22 cellular contexts compared by ENCODE assay signal in the genomic region with DNA sequence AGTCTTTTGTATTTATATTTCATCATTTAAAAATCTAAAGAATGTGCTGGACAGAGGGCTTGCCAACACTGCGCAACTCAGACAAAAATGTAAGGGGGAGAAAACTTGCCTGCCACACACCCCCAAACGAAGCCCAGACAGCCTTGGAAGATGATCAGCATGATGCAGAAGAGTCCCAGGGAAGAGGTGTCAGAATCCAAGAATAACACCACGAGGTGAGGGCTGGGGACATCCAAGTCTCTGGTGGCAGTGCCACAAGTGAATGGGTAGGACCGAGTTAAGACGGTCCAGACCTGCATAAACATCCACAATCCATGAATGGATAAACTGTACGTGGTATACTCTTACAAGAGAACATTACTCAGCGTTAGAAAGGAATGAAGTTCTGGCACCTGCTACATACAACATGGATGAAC. TPM values are rescaled to one million over a fixed set of nuclear protein-coding genes. Genes with fewer than 3 reads are reported as not detected.
DNase-seq lines count a peak whose midpoint lies in the region; ATAC-seq and TF ChIP-seq lines count a peak whose summit lies in the region.
"Had no signal": no experiment of that assay in that cellular context is flagged by ENCODE, and none has a peak within 500 bp of the region (broad histone marks: within the 10 kb centered on the region; RNA-seq: fewer than 3 reads in every experiment).

No MANE protein-coding gene starts in this region.

- in situ Hi-C loops in gastrocnemius medialis (cut with MboI; ENCODE audit: low sequenced_read_pairs in 4 of 4): loop anchor here in 1 of 4 donors (10.0 kb wide), 1 partner anchor 206 kb away; no protein-coding TSS in a partner anchor

- TF ChIP-seq POLR2A in gastrocnemius medialis (IDR thresholded peaks at IDR 0.05): no peak

- H3K27ac ChIP-seq in gastrocnemius medialis: peak overlapping the region in 3 of 4 donors; percentile 47 to 73 (median 63)
- H3K27ac ChIP-seq: left lung, Peyer's patch, VCaP had no signal

- DNase-seq in EL (peak; percentile 73), fibroblast of peridontal ligament (ENCODE audit: extremely low read depth) (peak; percentile 52), gastrocnemius medialis (peak; percentile 39 to 60), NCI-H345 (lab: John Stamatoyannopoulos, UW) (no peak), iPS-NIHi7 (ENCODE audit: extremely low spot score) (no peak), NCI-H1694 treated with DMSO at 0.1 percent for 48 hours (lab: John Stamatoyannopoulos, UW) (no peak)
- DNase-seq: activated CD4-positive, alpha-beta T cell treated with anti-CD3 and anti-CD28 coated beads, Interleukin-2, amount 10 ng/mL, durations not matched to agents 7 days and 5 days; activated CD8-positive, alpha-beta memory T cell treated with anti-CD3 and anti-CD28 coated beads, Interleukin-2, amount 10 ng/mL, durations not matched to agents 7 days and 5 days; DMS53; effector memory CD4-positive, alpha-beta T cell; head of caudate nucleus; left lung; NCI-H1105; NCI-H510A; NK-92 treated with Interleukin-12 subunit alpha and Interleukin-12 subunit beta, amount 100 ng/mL, for 24 hours; Peyer's patch; stimulated activated naive B cell treated with anti-CD40 and anti-IgM and Interleukin-4, amounts not matched to agents 10 μg/mL and 1 μg/mL and 100 μg/mL, for 72 hours had no signal

- no peaks in the 10 kb centered on the region for H3K36me3 ChIP-seq in gastrocnemius medialis
- H3K36me3 ChIP-seq: left lung, Peyer's patch had no signal

- H3K4me1 ChIP-seq in gastrocnemius medialis: peaks cover 7 to 13% of the 10 kb centered on the region in 2 donors

- no peak for TF ChIP-seq CTCF in gastrocnemius medialis (IDR thresholded peaks at IDR 0.05 in 4 of 5, conservative IDR thresholded peaks at IDR 0.05 in 1 of 5)

- no peaks in the 10 kb centered on the region for H3K9me3 ChIP-seq in gastrocnemius medialis
- H3K9me3 ChIP-seq: left lung, Peyer's patch had no signal

- H3K4me3 ChIP-seq in gastrocnemius medialis: no peak overlapping the region
- H3K4me3 ChIP-seq: left lung, Peyer's patch had no signal

- ATAC-seq in SK-N-SH treated with all-trans-retinoic acid at 6 μM for 48 hours: peak; percentile 75
- ATAC-seq in gastrocnemius medialis: peak; percentile 82 to 92
- no peak for ATAC-seq in GM19328 (IDR thresholded peaks at IDR 0.05; ENCODE audit: unreplicated experiment)
- ATAC-seq: activated CD8-positive, alpha-beta memory T cell treated with anti-CD3 and anti-CD28 coated beads, Interleukin-2, amount 10 ng/mL, durations not matched to agents 7 days and 5 days; esophagus mucosa; HepG2; left lung; stimulated activated naive B cell treated with anti-CD40 and anti-IgM and Interleukin-4, amounts not matched to agents 10 μg/mL and 1 μg/mL and 100 μg/mL, for 72 hours had no signal

- peaks cover 0 to 3% (median 0%) of the 10 kb centered on the region in 3 donors for H3K27me3 ChIP-seq in gastrocnemius medialis
- H3K27me3 ChIP-seq: Peyer's patch had no signal

- intact Hi-C loops in gastrocnemius medialis (cut with DNase I; ENCODE audit: low total_unique reads): loop anchor here (5.0 to 10.0 kb wide), 2 partner anchors 207 to 216 kb away; no protein-coding TSS in a partner anchor

TF ChIP-seq in SK-N-SH treated with all-trans-retinoic acid at 6 μM for 48 hours, 23 proteins besides CTCF, POLR2A, EP300 and RAD21:
- TF ChIP-seq CSRNP3 (CRISPR knock-in tag; IDR thresholded peaks at IDR 0.05): no peak
- no peak for TF ChIP-seq CSDC2 (CRISPR knock-in tag; IDR thresholded peaks at IDR 0.05)
- TF ChIP-seq ISL1 (CRISPR knock-in tag; IDR thresholded peaks at IDR 0.05): no peak
- TF ChIP-seq ZFP30 (CRISPR knock-in tag; IDR thresholded peaks at IDR 0.05): no peak
- no peak for TF ChIP-seq ZC3H10 (CRISPR knock-in tag; IDR thresholded peaks at IDR 0.05)
- no peak for TF ChIP-seq SNAI2 (CRISPR knock-in tag; IDR thresholded peaks at IDR 0.05)
- TF ChIP-seq TCF4 (CRISPR knock-in tag; IDR thresholded peaks at IDR 0.05; ENCODE audit: borderline replicate concordance): no peak
- TF ChIP-seq OSR1 (CRISPR knock-in tag; IDR thresholded peaks at IDR 0.05): no peak
- no peak for TF ChIP-seq ESRRG (CRISPR knock-in tag; IDR thresholded peaks at IDR 0.05)
- no peak for TF ChIP-seq CREB5 (CRISPR knock-in tag; IDR thresholded peaks at IDR 0.05; ENCODE audit: low read depth)
- TF ChIP-seq RARB (CRISPR knock-in tag; IDR thresholded peaks at IDR 0.05): no peak
- no peak for TF ChIP-seq ZFP3 (CRISPR knock-in tag; IDR thresholded peaks at IDR 0.05)
- TF ChIP-seq ARNTL (CRISPR knock-in tag; IDR thresholded peaks at IDR 0.05; ENCODE audit: borderline replicate concordance, low read depth): no peak
- TF ChIP-seq ZNF8 (CRISPR knock-in tag; IDR thresholded peaks at IDR 0.05): no peak
- TF ChIP-seq PPARA (CRISPR knock-in tag; IDR thresholded peaks at IDR 0.05; ENCODE audit: borderline replicate concordance): no peak
- no peak for TF ChIP-seq GLIS3 (CRISPR knock-in tag; IDR thresholded peaks at IDR 0.05)

RNA-seq across cellular contexts. Expression of gene EPB41L4B, which starts 10.4 kb away (rescaled TPM):
- 1 to 10 TPM; 3.8 to 6.9 (median 6.1) TPM for total RNA-seq in gastrocnemius medialis
- total RNA-seq: activated CD4-positive, alpha-beta T cell treated with anti-CD3 and anti-CD28 coated beads, Interleukin-2, amount 10 ng/mL, durations not matched to agents 7 days and 5 days had no signal

Comparison
In these comparisons a context has a peak if more than half of its experiments do, and no peak if none do; other contexts are left out.
1. DNase-seq: peak in EL (single experiment), fibroblast of peridontal ligament (single experiment) and gastrocnemius medialis (2 of 2); none in NCI-H345 (single experiment), iPS-NIHi7 (single experiment) and NCI-H1694 treated with DMSO at 0.1 percent for 48 hours (single experiment).